In genomic region chr3:40308725-40309438, GRCh38 we compare ENCODE assay signal across 8 cellular contexts. TPM values are rescaled to one million over a fixed set of nuclear protein-coding genes. Genes with fewer than 3 reads are reported as not detected.
DNase-seq lines count a peak whose midpoint lies in the region; ATAC-seq and TF ChIP-seq lines count a peak whose summit lies in the region.

No MANE protein-coding gene starts in this region.

- H3K36me3 ChIP-seq in WERI-Rb-1 (peaks cover 32% of the 10 kb centered on the region), heart left ventricle (peaks cover 0 to 32% (median 30%) of the 10 kb centered on the region in 9 donors)

- H3K27me3 ChIP-seq in WERI-Rb-1 (ENCODE audit: insufficient read depth, low read depth, severe bottlenecking) (no peaks in the 10 kb centered on the region), heart left ventricle (no peaks in the 10 kb centered on the region)

- no peak for TF ChIP-seq POLR2A in heart left ventricle (IDR thresholded peaks at IDR 0.05)

- ATAC-seq in GM19467 (IDR thresholded peaks at IDR 0.05; ENCODE audit: unreplicated experiment) (peak; percentile 4), heart left ventricle (peak in 3 of 4 donors; percentile 0 to 6 (median 4)), HG03442 (IDR thresholded peaks at IDR 0.05; ENCODE audit: unreplicated experiment) (no peak), HG03565 (IDR thresholded peaks at IDR 0.05; ENCODE audit: unreplicated experiment) (no peak)

- DNase-seq in AG04449 (ENCODE audit: low read depth, low spot score) (no peak), WERI-Rb-1 (peak; percentile 30), heart left ventricle (peak in 1 of 5 donors; percentile 24), skeletal muscle cell (ENCODE audit: low read depth) (no peak), SK-N-DZ (ENCODE audit: low spot score) (no peak)

- H3K4me3 ChIP-seq in AG04449 (ENCODE audit: low read depth, low read length) (peak overlapping the region; percentile 82), WERI-Rb-1 (ENCODE audit: low read depth, low read length) (peak overlapping the region; percentile 52), heart left ventricle (peak overlapping the region; percentile 28 to 96 (median 87)), skeletal muscle cell (ENCODE audit: low read depth, low read length) (peak overlapping the region; percentile 89)

- H3K27ac ChIP-seq in WERI-Rb-1 (peak overlapping the region; percentile 71), heart left ventricle (peak overlapping the region; percentile 86 to 99 (median 97))

- WGBS in heart left ventricle, 4 donors: 12 to 19% (median 16%) methylated on average over 20 to 21 of the region's 21 CpGs

- TF ChIP-seq CTCF in AG04449 (IDR thresholded peaks at IDR 0.05; ENCODE audit: insufficient read depth, low read length, missing control alignments) (no peak), WERI-Rb-1 (IDR thresholded peaks at IDR 0.05; ENCODE audit: low read depth, low read length) (no peak), heart left ventricle (IDR thresholded peaks at IDR 0.05) (no peak)

- intact Hi-C loops in heart left ventricle (cut with DNase I): loop anchor here in 4 of 10 donors (1.0 to 5.0 kb wide), 3 partner anchors 71 to 144 kb away; no protein-coding TSS in a partner anchor

- H3K4me1 ChIP-seq in heart left ventricle: peaks cover 0 to 44% (median 26%) of the 10 kb centered on the region in 12 donors

- CTCF ChIA-PET in AG04449 (lab: Yijun Ruan, JAX): interaction anchor here (0.6 to 19.0 kb wide), 26 partner anchors 8 to 892 kb away, joined by 3 to 455 read pairs (median 3); partner anchors contain the start of gene ZNF621

- no peaks in the 10 kb centered on the region for H3K9me3 ChIP-seq in WERI-Rb-1 (ENCODE audit: severe bottlenecking)
- H3K9me3 ChIP-seq in heart left ventricle: no peaks in the 10 kb centered on the region

- POLR2A ChIA-PET in AG04449 (lab: Yijun Ruan, JAX): interaction anchor here (0.6 to 1.0 kb wide), 4 partner anchors 9 to 117 kb away, joined by 3 to 4 read pairs (median 3); no protein-coding TSS in a partner anchor

RNA-seq across cellular contexts. Expression of gene EIF1B, which starts 0.6 kb away (rescaled TPM):
- 100 to 1,000 TPM in 7 of 9 donors, 10 to 100 TPM in 2; 64.0 to 357 (median 289) TPM for total RNA-seq in heart left ventricle
- polyA plus RNA-seq in heart left ventricle: 100 to 1,000 TPM; 170 to 590 TPM
- polyA plus RNA-seq in SK-N-DZ (2014; cell fraction: cytosol; rRNA removed): 13.3 and 16.9 TPM in 2 replicates
- 14.6 and 29.1 TPM in 2 replicates for polyA plus RNA-seq in SK-N-DZ (2014; cell fraction: nucleus; rRNA removed)

Comparison
In these comparisons a context has a peak if more than half of its experiments do, and no peak if none do; other contexts are left out.
1. ATAC-seq: peak in GM19467 (single experiment) and heart left ventricle (3 of 4); none in HG03442 (single experiment) and HG03565 (single experiment).
2. Peak in every context shown above with its lines, with median percentiles within 50 percentile points of each other: H3K4me3 ChIP-seq.